ENCODE assay signal across 33 cellular contexts in genomic region chr22:43106302-43106701, GRCh38. TPM values are rescaled to one million over a fixed set of nuclear protein-coding genes. Genes with fewer than 3 reads are reported as not detected.
"Had no signal": no experiment of that assay in that cellular context is flagged by ENCODE, and none has a peak within 500 bp of the region (broad histone marks: within the 10 kb centered on the region; RNA-seq: fewer than 3 reads in every experiment).

No MANE protein-coding gene starts in this region.

- H3K4me3 Mint-ChIP-seq: activated B cell treated with CpG ODN at 0.5 μM for 24 hours; activated CD4-positive, alpha-beta memory T cell treated with anti-CD3 and anti-CD28 coated beads for 36 hours; activated naive CD4-positive, alpha-beta T cell treated with anti-CD3 and anti-CD28 coated beads for 36 hours; activated T-cell treated with anti-CD3 and anti-CD28 coated beads, Interleukin-2, amount 50 U/mL, for 4 hours; activated T-helper 1 cell treated with anti-CD3 and anti-CD28 coated beads, Interleukin-12 subunit alpha, Interleukin-12 subunit beta, Interleukin-2, Interleukin-4 antibody, amounts not matched to agents 30 ng/mL and 10 ng/mL and 1 ng/mL, durations not matched to agents 14 hours and 24 hours and 36 hours had no signal

- DNase-seq: activated B cell treated with CpG ODN at 0.5 μM for 24 hours; activated CD4-positive, alpha-beta memory T cell treated with anti-CD3 and anti-CD28 coated beads for 36 hours; activated CD4-positive, alpha-beta T cell treated with anti-CD3 and anti-CD28 coated beads for 4 hours; activated CD4-positive, alpha-beta T cell treated with anti-CD3 and anti-CD28 coated beads, Interleukin-2, amount 50 U/mL, for 1 hour; activated CD4-positive, CD25-positive, alpha-beta regulatory T cell treated with anti-CD3 and anti-CD28 coated beads, Interleukin-2, amount 50 U/mL, for 72 hours; activated CD8-positive, alpha-beta memory T cell treated with anti-CD3 and anti-CD28 coated beads, Interleukin-2, amount 50 U/mL, for 4 hours; activated gamma-delta T cell treated with Interleukin-2 at 50 U/mL for 16 hours; activated naive CD4-positive, alpha-beta T cell treated with anti-CD3 and anti-CD28 coated beads for 36 hours; activated T-cell treated with anti-CD3 and anti-CD28 coated beads for 4 hours; activated T-cell treated with anti-CD3 and anti-CD28 coated beads, Interleukin-2, amount 50 U/mL, for 4 hours; adrenal gland; body of pancreas; central memory CD4-positive, alpha-beta T cell; NCI-H1048; NCI-H1105 treated with DMSO at 0.1 percent for 48 hours; NCI-H1436; NCI-H1694; NCI-H1930; NCI-H2081 treated with DMSO at 0.1 percent for 48 hours; NCI-H345; NCI-H526; NCI-H748 treated with DMSO at 0.1 percent for 48 hours; NK-92 treated with Interleukin-12 subunit alpha and Interleukin-12 subunit beta, amount 100 ng/mL, for 24 hours; PC-9; Right ventricle myocardium superior; SW 1271; T-helper 1 cell; T-helper 2 cell; T-helper 9 cell had no signal

- H3K9ac ChIP-seq: KMS-11 had no signal

- H3K36me3 ChIP-seq: adrenal gland had no signal

- H2AFZ ChIP-seq: PC-9 had no signal

- H3K36me3 Mint-ChIP-seq: activated CD4-positive, alpha-beta memory T cell treated with anti-CD3 and anti-CD28 coated beads for 36 hours; activated naive CD4-positive, alpha-beta T cell treated with anti-CD3 and anti-CD28 coated beads, Interleukin-2, amount 50 U/mL, for 72 hours had no signal

- H3K27ac Mint-ChIP-seq: activated B cell treated with CpG ODN at 0.5 μM for 24 hours; activated CD4-positive, alpha-beta memory T cell treated with anti-CD3 and anti-CD28 coated beads for 36 hours; activated naive CD4-positive, alpha-beta T cell treated with anti-CD3 and anti-CD28 coated beads for 36 hours; activated naive CD4-positive, alpha-beta T cell treated with anti-CD3 and anti-CD28 coated beads, Interleukin-2, amount 50 U/mL, for 72 hours; activated T-helper 1 cell treated with anti-CD3 and anti-CD28 coated beads, Interleukin-12 subunit alpha, Interleukin-12 subunit beta, Interleukin-2, Interleukin-4 antibody, amounts not matched to agents 30 ng/mL and 10 ng/mL and 1 ng/mL, durations not matched to agents 14 hours and 24 hours and 36 hours had no signal

- H3K27me3 ChIP-seq: adrenal gland, body of pancreas had no signal

- H3K4me2 ChIP-seq: KMS-11, PC-9 had no signal

- H3K9me3 ChIP-seq: adrenal gland, body of pancreas had no signal

- H3K4me3 ChIP-seq: adrenal gland, body of pancreas, PC-9 had no signal

- ATAC-seq: activated naive CD4-positive, alpha-beta T cell treated with anti-CD3 and anti-CD28 coated beads, Interleukin-2, amount 50 U/mL, for 72 hours; activated T-cell treated with anti-CD3 and anti-CD28 coated beads, Interleukin-2, amount 50 U/mL, for 4 hours; body of pancreas had no signal

- H3K27ac ChIP-seq: adrenal gland, body of pancreas, KMS-11, PC-9, VCaP had no signal

- H3K9me3 Mint-ChIP-seq: activated B cell treated with CpG ODN at 0.5 μM for 24 hours; activated CD4-positive, alpha-beta memory T cell treated with anti-CD3 and anti-CD28 coated beads for 36 hours; activated naive CD4-positive, alpha-beta T cell treated with anti-CD3 and anti-CD28 coated beads for 36 hours; activated naive CD4-positive, alpha-beta T cell treated with anti-CD3 and anti-CD28 coated beads, Interleukin-2, amount 50 U/mL, for 72 hours; activated T-cell treated with anti-CD3 and anti-CD28 coated beads, Interleukin-2, amount 50 U/mL, for 4 hours; activated T-helper 1 cell treated with anti-CD3 and anti-CD28 coated beads, Interleukin-12 subunit alpha, Interleukin-12 subunit beta, Interleukin-2, Interleukin-4 antibody, amounts not matched to agents 30 ng/mL and 10 ng/mL and 1 ng/mL, durations not matched to agents 14 hours and 24 hours and 36 hours had no signal

RNA-seq across cellular contexts. Expression of gene BIK, which starts 4.2 kb away (rescaled TPM):
- total RNA-seq: Right ventricle myocardium superior had no signal
